Comparison of ENCODE assay signal across 1 cellular context in genomic region chr12:109477185-109477962, GRCh38.
A peak's percentile ranks its signal among the peaks of the same experiment; 100 is the strongest.
TF ChIP-seq lines count a peak whose summit lies in the region.

Gene KCTD10 (minus strand): TSS chr12:109477300. CDS start chr12:109477262, 38 bp downstream.
Gene UBE3B (plus strand): TSS chr12:109477634. CDS start chr12:109483552, 5,918 bp downstream.

TF ChIP-seq in K562, 482 proteins besides CTCF, POLR2A, EP300 and RAD21 (continued from another document and continues in another):
- TF ChIP-seq TRIM25 (IDR thresholded peaks at IDR 0.05; ENCODE audit: borderline replicate concordance): no peak
- no peak for TF ChIP-seq KAT2B (IDR thresholded peaks at IDR 0.05; ENCODE audit: low read depth, low read length)
- TF ChIP-seq PTRF (tag; IDR thresholded peaks at IDR 0.05): no peak
- TF ChIP-seq AFF1 (IDR thresholded peaks at IDR 0.05; ENCODE audit: low read depth in 1 of 2, partially characterized antibody in 2 of 2): peak in 1 of 2 experiments; percentile 92
- TF ChIP-seq HOXB6 (CRISPR knock-in tag; IDR thresholded peaks at IDR 0.05; ENCODE audit: borderline replicate concordance): no peak
- no peak for TF ChIP-seq XRCC3 (IDR thresholded peaks at IDR 0.05)
- TF ChIP-seq THRAP3 (IDR thresholded peaks at IDR 0.05; ENCODE audit: borderline replicate concordance): peak; percentile 95
- TF ChIP-seq ELF4 (CRISPR knock-in tag; IDR thresholded peaks at IDR 0.05): peak; percentile 82; the same call in 1 of the 2 replicates
- TF ChIP-seq BMI1 (IDR thresholded peaks at IDR 0.05; ENCODE audit: low read length): no peak
- TF ChIP-seq CEBPZ (IDR thresholded peaks at IDR 0.05; ENCODE audit: borderline replicate concordance, low read depth, low read length): no peak
- TF ChIP-seq C11orf30 (IDR thresholded peaks at IDR 0.05; ENCODE audit: low read depth): peak; percentile 100
- no peak for TF ChIP-seq ERF (CRISPR knock-in tag; IDR thresholded peaks at IDR 0.05)
- TF ChIP-seq MXI1 (IDR thresholded peaks at IDR 0.05; ENCODE audit: low read depth, low read length): no peak
- TF ChIP-seq NONO (IDR thresholded peaks at IDR 0.05; ENCODE audit: low read depth in 2 of 2, low read length in 1 of 2): 0 out of 4 replicates have a peak, but pooled peaks of 1 of the 2 experiments have one; percentile 10
- no peak for TF ChIP-seq SRSF9 (IDR thresholded peaks at IDR 0.05; ENCODE audit: borderline replicate concordance, low read depth, low read length)
- no peak for TF ChIP-seq ZNF408 (CRISPR knock-in tag; IDR thresholded peaks at IDR 0.05; ENCODE audit: low read depth)
- TF ChIP-seq NCOA4 (IDR thresholded peaks at IDR 0.05; ENCODE audit: partially characterized antibody): no peak
- no peak for TF ChIP-seq NR0B1 (IDR thresholded peaks at IDR 0.05; ENCODE audit: partially characterized antibody)
- no peak for TF ChIP-seq EHMT2 (IDR thresholded peaks at IDR 0.05)
- TF ChIP-seq CHD7 (IDR thresholded peaks at IDR 0.05; ENCODE audit: low read depth, low read length): no peak
- TF ChIP-seq KLF16 (IDR thresholded peaks at IDR 0.05): no peak
- TF ChIP-seq SIN3A (IDR thresholded peaks at IDR 0.05; ENCODE audit: borderline replicate concordance in 2 of 2, control insufficient read depth in 1 of 2, low read depth in 2 of 2, low read length in 2 of 2): peak; percentile 55 to 77; a peak in 2 of 4 replicates
- no peak for TF ChIP-seq WHSC1 (IDR thresholded peaks at IDR 0.05; ENCODE audit: low read length)
- no peak for TF ChIP-seq CBX5 (IDR thresholded peaks at IDR 0.05; ENCODE audit: borderline replicate concordance, low read depth)
- peak; percentile 79 for TF ChIP-seq ZFX (CRISPR knock-in tag; IDR thresholded peaks at IDR 0.05)
- no peak for TF ChIP-seq ZNF174 (CRISPR knock-in tag; IDR thresholded peaks at IDR 0.05)
- TF ChIP-seq CREBBP (IDR thresholded peaks at IDR 0.05; ENCODE audit: low read depth, low read length): no peak
- TF ChIP-seq ZNF740 (CRISPR knock-in tag; IDR thresholded peaks at IDR 0.05): no peak; the same call in 1 of the 2 replicates
- no peak for TF ChIP-seq ZNF740 (tag; IDR thresholded peaks at IDR 0.05)
- TF ChIP-seq DMBX1 (CRISPR knock-in tag; IDR thresholded peaks at IDR 0.05; ENCODE audit: borderline replicate concordance): peak; percentile 77
- TF ChIP-seq HMBOX1 (IDR thresholded peaks at IDR 0.05): no peak
- no peak for TF ChIP-seq MEF2A (IDR thresholded peaks at IDR 0.05; ENCODE audit: control insufficient read depth, low read depth, low read length)
- peak; percentile 96 to 99 (median 97) for TF ChIP-seq YY1 (IDR thresholded peaks at IDR 0.05; ENCODE audit: borderline replicate concordance in 1 of 3, control insufficient read depth in 1 of 3, extremely low read depth in 1 of 3, insufficient read depth in 3 of 3, insufficient read length in 1 of 3, insufficient replicate concordance in 2 of 3, low read depth in 1 of 3, low read length in 2 of 3)
- TF ChIP-seq FOXJ3 (CRISPR knock-in tag; IDR thresholded peaks at IDR 0.05): no peak
